In genomic region chr5:17238521-17239041, GRCh38 we compare ENCODE assay signal across 14 cellular contexts. TPM values are rescaled to one million over a fixed set of nuclear protein-coding genes. Genes with fewer than 3 reads are reported as not detected.
DNase-seq lines count a peak whose midpoint lies in the region; ATAC-seq and TF ChIP-seq lines count a peak whose summit lies in the region.
"Had no signal": no experiment of that assay in that cellular context is flagged by ENCODE, and none has a peak within 500 bp of the region (broad histone marks: within the 10 kb centered on the region; RNA-seq: fewer than 3 reads in every experiment).

No MANE protein-coding gene starts in this region.

- peaks cover 7% of the 10 kb centered on the region for H3K27me3 Mint-ChIP-seq in glutamatergic neuron (ENCODE audit: unreplicated experiment)

- H3K4me1 Mint-ChIP-seq in glutamatergic neuron (ENCODE audit: low read depth, unreplicated experiment) = peaks cover 62% of the 10 kb centered on the region

- no peak overlapping the region for H3K9ac ChIP-seq in adipocyte (ENCODE audit: low read length)

- peak; percentile 85 for DNase-seq in HS-27A (ENCODE audit: low read depth)
- DNase-seq in adipocyte (ENCODE audit: low read depth) = peak; percentile 57
- DNase-seq in glutamatergic neuron = no peak
- DNase-seq in DMS114 treated with DMSO at 0.1 percent for 48 hours (lab: John Stamatoyannopoulos, UW; ENCODE audit: unreplicated experiment) = no peak
- no peak for DNase-seq in GOT3 (lab: John Stamatoyannopoulos, UW)
- no peak for DNase-seq in SIG-M5 treated with dmso at 0.1 percent for 504 hours (lab: John Stamatoyannopoulos, UW; ENCODE audit: unreplicated experiment)
- no peak for DNase-seq in mucosa of descending colon
- DNase-seq: cerebellar nuclear complex; DMS153; gastrocnemius medialis; NCI-H1092; NCI-H524; stimulated activated CD4-positive, alpha-beta T cell treated with anti-CD3 and anti-CD28 coated beads, Interleukin-4, amount 100 ng/mL, for 4 hours had no signal

- H3K27ac Mint-ChIP-seq in glutamatergic neuron (ENCODE audit: unreplicated experiment) = peak overlapping the region; percentile 3
- H3K27ac Mint-ChIP-seq: activated T-helper 2 cell treated with anti-CD3 and anti-CD28 coated beads, Interferon-gamma antibody, Interleukin-2, Interleukin-4, amounts not matched to agents 10 μg/mL and 5 μg/mL and 100 μg/mL, durations not matched to agents 14 hours and 24 hours and 36 hours had no signal

- H3K36me3 ChIP-seq in adipocyte (ENCODE audit: control insufficient read depth, insufficient read depth, low read length, severe bottlenecking) (no peaks in the 10 kb centered on the region), mucosa of descending colon (ENCODE audit: low read depth) (no peaks in the 10 kb centered on the region)
- H3K36me3 ChIP-seq: gastrocnemius medialis had no signal

- intact Hi-C loops in mucosa of descending colon (cut with DNase I, micrococcal nuclease) = no loop called here

- peaks cover 30% of the 10 kb centered on the region for H3K4me1 ChIP-seq in adipocyte (ENCODE audit: control insufficient read depth, insufficient read depth, low read length)
- no peaks in the 10 kb centered on the region for H3K4me1 ChIP-seq in mucosa of descending colon (ENCODE audit: low read depth)
- H3K4me1 ChIP-seq: gastrocnemius medialis had no signal

- H3K9me3 ChIP-seq in adipocyte (ENCODE audit: control insufficient read depth, low read length) = no peaks in the 10 kb centered on the region
- no peaks in the 10 kb centered on the region for H3K9me3 ChIP-seq in mucosa of descending colon
- H3K9me3 ChIP-seq: gastrocnemius medialis had no signal

- no peak for ATAC-seq in mucosa of descending colon
- ATAC-seq: gastrocnemius medialis had no signal

- peak overlapping the region; percentile 58 for H3K4me3 Mint-ChIP-seq in glutamatergic neuron (ENCODE audit: unreplicated experiment)

- no peaks in the 10 kb centered on the region for H3K27me3 ChIP-seq in adipocyte (replicated peaks; ENCODE audit: control insufficient read depth, insufficient read depth, low read length)
- H3K27me3 ChIP-seq: gastrocnemius medialis had no signal

- TF ChIP-seq CTCF in glutamatergic neuron (IDR thresholded peaks at IDR 0.05; ENCODE audit: partially characterized antibody, unreplicated experiment) (no peak), mucosa of descending colon (IDR thresholded peaks at IDR 0.05) (no peak)

- H3K4me3 ChIP-seq in adipocyte (ENCODE audit: low read length) (no peak overlapping the region), mucosa of descending colon (no peak overlapping the region)
- H3K4me3 ChIP-seq: gastrocnemius medialis had no signal

- peaks cover 17% of the 10 kb centered on the region for H3K9me3 Mint-ChIP-seq in glutamatergic neuron (ENCODE audit: unreplicated experiment)
- H3K9me3 Mint-ChIP-seq: activated T-helper 2 cell treated with anti-CD3 and anti-CD28 coated beads, Interferon-gamma antibody, Interleukin-2, Interleukin-4, amounts not matched to agents 10 μg/mL and 5 μg/mL and 100 μg/mL, durations not matched to agents 14 hours and 24 hours and 36 hours had no signal

- peaks cover 5% of the 10 kb centered on the region for H3K36me3 Mint-ChIP-seq in glutamatergic neuron (ENCODE audit: unreplicated experiment)

RNA-seq across cellular contexts. Expression of gene BASP1, which starts 21.1 kb away (rescaled TPM):
- 832 TPM for total RNA-seq in glutamatergic neuron (ENCODE audit: unreplicated experiment)
- 10 to 100 TPM in 1 of 3 donors, 1 to 10 TPM in 2; 3.6 to 10.6 (median 8.6) TPM for total RNA-seq in mucosa of descending colon

Comparison
In these comparisons a context has a peak if more than half of its experiments do, and no peak if none do; other contexts are left out.
1. DNase-seq: peak in HS-27A (single experiment) and adipocyte (single experiment); none in glutamatergic neuron (single experiment), DMS114 treated with DMSO at 0.1 percent for 48 hours (single experiment), GOT3 (single experiment), SIG-M5 treated with dmso at 0.1 percent for 504 hours (single experiment) and mucosa of descending colon (0 of 3).
2. RNA of gene BASP1, which starts 21.1 kb away (total RNA-seq): 832 TPM in glutamatergic neuron (single experiment); 3.6 to 10.6 TPM in mucosa of descending colon; every median in the first group is over 10 times any median in the second.